ENCODE assay signal across 17 cellular contexts in genomic region chrX:28988246-28988645, GRCh38.
"Had no signal": no experiment of that assay in that cellular context is flagged by ENCODE, and none has a peak within 500 bp of the region (broad histone marks: within the 10 kb centered on the region; RNA-seq: fewer than 3 reads in every experiment).

No MANE protein-coding gene starts in this region.

- H3K27me3 Mint-ChIP-seq: activated CD4-positive, alpha-beta T cell treated with anti-CD3 and anti-CD28 coated beads, Interleukin-2, amount 10 ng/mL, durations not matched to agents 7 days and 5 days; activated naive CD4-positive, alpha-beta T cell treated with anti-CD3 and anti-CD28 coated beads, Interleukin-2, amount 10 ng/mL, durations not matched to agents 7 days and 5 days; activated T-cell treated with anti-CD3 and anti-CD28 coated beads, Interleukin-2, amount 50 U/mL, for 24 hours; central memory CD8-positive, alpha-beta T cell; naive thymus-derived CD8-positive, alpha-beta T cell had no signal

- H3K4me3 Mint-ChIP-seq: activated CD4-positive, alpha-beta T cell treated with anti-CD3 and anti-CD28 coated beads, Interleukin-2, amount 10 ng/mL, durations not matched to agents 7 days and 5 days; activated CD8-positive, alpha-beta T cell treated with anti-CD3 and anti-CD28 coated beads, Interleukin-2, amount 10 ng/mL, durations not matched to agents 7 days and 5 days; activated naive CD4-positive, alpha-beta T cell treated with anti-CD3 and anti-CD28 coated beads, Interleukin-2, amount 10 ng/mL, durations not matched to agents 7 days and 5 days; activated T-cell treated with anti-CD3 and anti-CD28 coated beads, Interleukin-2, amount 50 U/mL, for 24 hours; central memory CD8-positive, alpha-beta T cell; naive thymus-derived CD8-positive, alpha-beta T cell had no signal

- H3K9me3 ChIP-seq: esophagus muscularis mucosa, gastroesophageal sphincter, pancreas, spleen, tibial artery had no signal

- H3K27ac Mint-ChIP-seq: activated CD4-positive, alpha-beta T cell treated with anti-CD3 and anti-CD28 coated beads, Interleukin-2, amount 10 ng/mL, durations not matched to agents 7 days and 5 days; activated CD8-positive, alpha-beta T cell treated with anti-CD3 and anti-CD28 coated beads, Interleukin-2, amount 10 ng/mL, durations not matched to agents 7 days and 5 days; activated naive CD4-positive, alpha-beta T cell treated with anti-CD3 and anti-CD28 coated beads, Interleukin-2, amount 10 ng/mL, durations not matched to agents 7 days and 5 days; activated T-cell treated with anti-CD3 and anti-CD28 coated beads, Interleukin-2, amount 50 U/mL, for 24 hours; naive thymus-derived CD8-positive, alpha-beta T cell had no signal

- H3K27ac ChIP-seq: esophagus muscularis mucosa, gastroesophageal sphincter, pancreas, spleen, tibial artery had no signal

- H3K36me3 ChIP-seq: esophagus muscularis mucosa, gastroesophageal sphincter, pancreas, spleen, tibial artery had no signal

- H3K4me3 ChIP-seq: esophagus muscularis mucosa, gastroesophageal sphincter, pancreas, spleen, tibial artery had no signal

- H3K4me1 Mint-ChIP-seq: activated CD4-positive, alpha-beta T cell treated with anti-CD3 and anti-CD28 coated beads, Interleukin-2, amount 10 ng/mL, durations not matched to agents 7 days and 5 days; activated naive CD4-positive, alpha-beta T cell treated with anti-CD3 and anti-CD28 coated beads, Interleukin-2, amount 10 ng/mL, durations not matched to agents 7 days and 5 days; central memory CD8-positive, alpha-beta T cell; naive thymus-derived CD8-positive, alpha-beta T cell had no signal

- H3K9me3 Mint-ChIP-seq: activated CD4-positive, alpha-beta T cell treated with anti-CD3 and anti-CD28 coated beads, Interleukin-2, amount 10 ng/mL, durations not matched to agents 7 days and 5 days; activated naive CD4-positive, alpha-beta T cell treated with anti-CD3 and anti-CD28 coated beads, Interleukin-2, amount 10 ng/mL, durations not matched to agents 7 days and 5 days; activated T-cell treated with anti-CD3 and anti-CD28 coated beads, Interleukin-2, amount 50 U/mL, for 24 hours had no signal

- DNase-seq: activated CD4-positive, alpha-beta T cell treated with anti-CD3 and anti-CD28 coated beads, Interleukin-2, amount 10 ng/mL, durations not matched to agents 7 days and 5 days; activated CD8-positive, alpha-beta T cell treated with anti-CD3 and anti-CD28 coated beads, Interleukin-2, amount 10 ng/mL, durations not matched to agents 7 days and 5 days; activated effector memory CD4-positive, alpha-beta T cell treated with Interleukin-2 at 50 U/mL for 16 hours; activated naive CD4-positive, alpha-beta T cell treated with anti-CD3 and anti-CD28 coated beads, Interleukin-2, amount 10 ng/mL, durations not matched to agents 7 days and 5 days; activated T-cell treated with anti-CD3 and anti-CD28 coated beads, Interleukin-2, amount 50 U/mL, for 24 hours; aorta; cortex of kidney; effector CD4-positive, alpha-beta T cell; naive thymus-derived CD8-positive, alpha-beta T cell; spleen; stimulated activated naive CD4-positive, alpha-beta T cell; tibial artery had no signal

- H3K27me3 ChIP-seq: esophagus muscularis mucosa, gastroesophageal sphincter, pancreas, spleen, tibial artery had no signal

- ATAC-seq: activated CD4-positive, CD25-positive, alpha-beta regulatory T cell treated with anti-CD3 and anti-CD28 coated beads, Interleukin-2, amount 50 U/mL, for 24 hours; activated CD8-positive, alpha-beta T cell treated with anti-CD3 and anti-CD28 coated beads, Interleukin-2, amount 10 ng/mL, durations not matched to agents 7 days and 5 days; gastroesophageal sphincter; naive thymus-derived CD8-positive, alpha-beta T cell; pancreas had no signal

- H3K36me3 Mint-ChIP-seq: activated naive CD4-positive, alpha-beta T cell treated with anti-CD3 and anti-CD28 coated beads, Interleukin-2, amount 10 ng/mL, durations not matched to agents 7 days and 5 days had no signal
